8 cellular contexts compared by ENCODE assay signal in genomic region chr19:40778865-40779284, GRCh38. TPM values are rescaled to one million over a fixed set of nuclear protein-coding genes. Genes with fewer than 3 reads are reported as not detected.
DNase-seq lines count a peak whose midpoint lies in the region; FAIRE-seq and TF ChIP-seq lines count a peak whose summit lies in the region.

No MANE protein-coding gene starts in this region.

- peak overlapping the region; percentile 95 to 99 (median 98) for H3K27ac Mint-ChIP-seq in CD8-positive, alpha-beta memory T cell

- H3K4me1 Mint-ChIP-seq in CD8-positive, alpha-beta memory T cell = peaks cover 35 to 46% (median 36%) of the 10 kb centered on the region in 3 donors

- H4K5ac ChIP-seq in H1 (ENCODE audit: insufficient read length, low read depth, low read length) = peak overlapping the region; percentile 48

- H3K27me3 Mint-ChIP-seq in CD8-positive, alpha-beta memory T cell = peaks cover 0 to 1% of the 10 kb centered on the region in 2 donors

- peaks cover 8% of the 10 kb centered on the region; the same call in 1 of the 2 replicates for H3K23me2 ChIP-seq in H1 (ENCODE audit: low read depth, low read length)

- POLR2A ChIA-PET in CD8-positive, alpha-beta memory T cell (lab: Charles Lee) = interaction anchor here (0.6 to 4.1 kb wide), 12 partner anchors 9 to 431 kb away, joined by 3 to 110 read pairs (median 7); partner anchors contain the start of genes ACTMAP, C19orf47, COQ8B and EGLN2
- POLR2A ChIA-PET in H1 (lab: Charles Lee; ENCODE audit: partially characterized antibody) = interaction anchor here (0.7 to 17.9 kb wide), 13 partner anchors 8 to 170 kb away, joined by 3 to 399 read pairs (median 9); partner anchors contain the start of genes ACTMAP, EGLN2, NUMBL and SNRPA

- H3K56ac ChIP-seq in H1 (replicated peaks; ENCODE audit: insufficient read length, low read depth, low read length) = no peak overlapping the region

- H2BK120ac ChIP-seq in H1 (replicated peaks; ENCODE audit: low read depth, low read length) = peak overlapping the region; percentile 25

- H4K20me1 ChIP-seq in H1 (replicated peaks in 1 of 2; ENCODE audit: control insufficient read depth in 1 of 2, insufficient read depth in 2 of 2, low read length in 2 of 2) (no peaks in the 10 kb centered on the region), osteoblast (ENCODE audit: insufficient read depth, low read length) (no peaks in the 10 kb centered on the region)

- H3K27me3 ChIP-seq in CD8-positive, alpha-beta memory T cell (ENCODE audit: insufficient read depth, low read length, poor library complexity, severe bottlenecking) = no peaks in the 10 kb centered on the region
- H3K27me3 ChIP-seq in H1 (replicated peaks in 1 of 4; ENCODE audit: control insufficient read depth in 3 of 4, extremely low read depth in 1 of 4, insufficient read depth in 3 of 4, low read length in 3 of 4) (no peaks in the 10 kb centered on the region), osteoblast (ENCODE audit: insufficient read depth, low read length) (no peaks in the 10 kb centered on the region)

- no peak overlapping the region for H2AK5ac ChIP-seq in H1 (ENCODE audit: low read depth, low read length)

- TF ChIP-seq CTCF in H1 (IDR thresholded peaks at IDR 0.05; ENCODE audit: control extremely low read depth in 1 of 3, insufficient read depth in 1 of 3, low read depth in 1 of 3, low read length in 3 of 3) = no peak
- no peak for TF ChIP-seq CTCF in osteoblast (IDR thresholded peaks at IDR 0.05; ENCODE audit: extremely low read depth, low read depth, low read length)

- H4K91ac ChIP-seq in H1 (replicated peaks; ENCODE audit: insufficient read length, low read length) = no peak overlapping the region

- no peak for TF ChIP-seq RAD21 in H1 (IDR thresholded peaks at IDR 0.05 in 1 of 2, conservative IDR thresholded peaks at IDR 0.05 in 1 of 2; ENCODE audit: low read depth in 2 of 2, low read length in 2 of 2)

- H3K4me2 ChIP-seq in H1 (ENCODE audit: insufficient read depth in 1 of 2, low read depth in 2 of 2, low read length in 2 of 2) (peak overlapping the region; percentile 66 to 94), osteoblast (ENCODE audit: insufficient read depth, low read length) (peak overlapping the region; percentile 71)

- H3K23ac ChIP-seq in H1 (ENCODE audit: insufficient read length) = no peak overlapping the region

- H3K9me3 ChIP-seq in CD8-positive, alpha-beta memory T cell (ENCODE audit: low read length) = no peaks in the 10 kb centered on the region
- no peaks in the 10 kb centered on the region for H3K9me3 ChIP-seq in H1 (ENCODE audit: insufficient read depth in 2 of 2, low read depth in 1 of 2, low read length in 1 of 2)
- H3K9me3 ChIP-seq in osteoblast (ENCODE audit: low read depth, low read length) = no peaks in the 10 kb centered on the region

- no peak for DNase-seq in CD8-positive, alpha-beta memory T cell
- DNase-seq in OCI-M1 (lab: John Stamatoyannopoulos, UW) = peak; percentile 77
- DNase-seq in H1 (ENCODE audit: low read depth in 1 of 2, low spot score in 2 of 2) = no peak
- DNase-seq in osteoblast (ENCODE audit: insufficient read length, low spot score, missing footprints) = peak; percentile 78
- no peak for DNase-seq in AG08395 (ENCODE audit: low spot score)
- no peak for DNase-seq in T1000 (lab: John Stamatoyannopoulos, UW)
- DNase-seq in DMS 273 treated with DMSO at 0.1 percent for 48 hours (lab: John Stamatoyannopoulos, UW) = no peak
- no peak for DNase-seq in DMS114 treated with DMSO at 0.1 percent for 48 hours (lab: John Stamatoyannopoulos, UW; ENCODE audit: unreplicated experiment)

- H4K8ac ChIP-seq in H1 (ENCODE audit: extremely low read depth, insufficient read depth, low read length) = no peak overlapping the region

- TF ChIP-seq POLR2A in H1 (IDR thresholded peaks at IDR 0.05; ENCODE audit: control extremely low read depth in 1 of 2, low read depth in 2 of 2, low read length in 2 of 2) = no peak

- FAIRE-seq in H1 (lab: Jason Lieb, UNC) = no peak

- no peak for TF ChIP-seq EP300 in H1 (IDR thresholded peaks at IDR 0.05; ENCODE audit: borderline replicate concordance in 1 of 2, low read depth in 2 of 2, low read length in 2 of 2)

- peak overlapping the region; percentile 95 for H3K27ac ChIP-seq in CD8-positive, alpha-beta memory T cell (ENCODE audit: low read depth, low read length)
- H3K27ac ChIP-seq in H1 (ENCODE audit: low read depth, low read length) (peak overlapping the region; percentile 43; the same call in 1 of the 2 replicates), osteoblast (ENCODE audit: low read depth, low read length) (peak overlapping the region; percentile 88)

- H2BK5ac ChIP-seq in H1 (ENCODE audit: low read depth, low read length) = peak overlapping the region; percentile 71

- H3K4me3 ChIP-seq in CD8-positive, alpha-beta memory T cell (ENCODE audit: low read length) = peak overlapping the region; percentile 98
- H3K4me3 ChIP-seq in H1 (ENCODE audit: extremely low read depth in 1 of 4, insufficient read depth in 2 of 4, low read depth in 3 of 4, low read length in 4 of 4) = peak overlapping the region; percentile 62 to 88 (median 79)
- peak overlapping the region; percentile 77 for H3K4me3 ChIP-seq in osteoblast (ENCODE audit: insufficient read depth, low read length)

- peak overlapping the region; percentile 53; the same call in 1 of the 2 replicates for H2BK12ac ChIP-seq in H1 (ENCODE audit: low read depth, low read length)

- H3K4me3 Mint-ChIP-seq in CD8-positive, alpha-beta memory T cell = peak overlapping the region; percentile 88 to 98 (median 92)

- peaks cover 0 to 40% (median 5%) of the 10 kb centered on the region in 3 donors for H3K36me3 Mint-ChIP-seq in CD8-positive, alpha-beta memory T cell

- no peaks in the 10 kb centered on the region for H3K79me2 ChIP-seq in H1 (ENCODE audit: control insufficient read depth in 1 of 2, insufficient read depth in 2 of 2, low read length in 2 of 2)
- H3K79me2 ChIP-seq in osteoblast (ENCODE audit: insufficient read depth, low read length) = peaks cover 4% of the 10 kb centered on the region

- peak overlapping the region in 2 of 4 experiments; percentile 3 to 56; a peak in 4 of 7 replicates for H3K9ac ChIP-seq in H1 (replicated peaks in 1 of 4; ENCODE audit: extremely low read depth in 1 of 4, low read depth in 3 of 4, low read length in 3 of 4)

- H3K9me3 Mint-ChIP-seq in CD8-positive, alpha-beta memory T cell = no peaks in the 10 kb centered on the region

- CTCF ChIA-PET in CD8-positive, alpha-beta memory T cell (lab: Charles Lee) = interaction anchor here (1.1 to 3.9 kb wide), 13 partner anchors 9 to 175 kb away, joined by 4 to 38 read pairs (median 9); partner anchors contain the start of genes ACTMAP, EGLN2 and SNRPA
- CTCF ChIA-PET in H1 (lab: Charles Lee; ENCODE audit: partially characterized antibody) = interaction anchor here (0.9 to 3.9 kb wide), 4 partner anchors 18 to 57 kb away, joined by 5 to 29 read pairs (median 14); partner anchors contain the start of gene EGLN2

- H3K4me1 ChIP-seq in CD8-positive, alpha-beta memory T cell (ENCODE audit: insufficient read depth, low read length) = peaks cover 31% of the 10 kb centered on the region
- H3K4me1 ChIP-seq in H1 (replicated peaks in 1 of 4; ENCODE audit: control insufficient read depth in 3 of 4, insufficient read depth in 4 of 4, low read length in 3 of 4) (peaks cover 0 to 14% (median 6%) of the 10 kb centered on the region in 4 experiments; a peak in 6 of 7 replicates), osteoblast (ENCODE audit: insufficient read depth, low read length) (peaks cover 12% of the 10 kb centered on the region)

- H3K4ac ChIP-seq in H1 (replicated peaks; ENCODE audit: insufficient read length, low read depth, low read length) = no peak overlapping the region

- H2BK15ac ChIP-seq in H1 (ENCODE audit: low read length) = no peak overlapping the region; the same call in 1 of the 2 replicates

- peak overlapping the region; percentile 55; the same call in 1 of the 2 replicates for H3K18ac ChIP-seq in H1 (ENCODE audit: extremely low read depth, low read length)

- no peak overlapping the region for H3K14ac ChIP-seq in H1 (ENCODE audit: insufficient read length)

- no peak overlapping the region; the same call in 1 of the 2 replicates for H2BK20ac ChIP-seq in H1 (ENCODE audit: low read length)

- 6% methylated on average over 5 of the region's 5 CpGs; no CpG with 5 or more reads in 1 of the 2 experiments for WGBS in H1 (ENCODE audit: extremely low coverage in 1 of 2, insufficient coverage in 1 of 2, insufficient read length in 1 of 2, insufficient replicate concordance in 2 of 2, low coverage in 1 of 2, low lambda C conversion rate in 2 of 2, missing lambda C conversion rate in 1 of 2), 2 experiments

- no peaks in the 10 kb centered on the region for H3K36me3 ChIP-seq in CD8-positive, alpha-beta memory T cell (ENCODE audit: insufficient read depth, low read length)
- H3K36me3 ChIP-seq in H1 (ENCODE audit: control insufficient read depth in 2 of 4, insufficient read depth in 4 of 4, low read length in 3 of 4) (no peaks in the 10 kb centered on the region), osteoblast (ENCODE audit: insufficient read depth, low read length) (no peaks in the 10 kb centered on the region)

- no peak overlapping the region for H2AFZ ChIP-seq in H1 (ENCODE audit: low read length)
- H2AFZ ChIP-seq in osteoblast (ENCODE audit: low read length) = peak overlapping the region; percentile 18

- H3K79me1 ChIP-seq in H1 (ENCODE audit: low read depth, low read length) = no peaks in the 10 kb centered on the region

RNA-seq across cellular contexts. Expression of gene RAB4B, which starts 0.8 kb away (rescaled TPM):
- total RNA-seq in CD8-positive, alpha-beta memory T cell = 10 to 100 TPM; 24.2 to 27.2 TPM
- polyA plus RNA-seq in CD8-positive, alpha-beta memory T cell = 95.2 TPM
- 15.8 and 15.9 TPM in 2 replicates for total RNA-seq in H1 (2021; fragmentation: NEBNext Ultra II Directional; extraction: Animal tissue kit (Norgen Biotek cat#: 25700))
- polyA plus RNA-seq in H1 (2011; rRNA removed) = 28.6 and 42.1 TPM in 2 replicates
- polyA plus RNA-seq in H1 (2011; cell fraction: cytosol; rRNA removed) = 29.6 TPM
- polyA plus RNA-seq in H1 (2011; cell fraction: nucleus; rRNA removed) = 33.6 TPM
- 9.8 to 26.8 TPM (median 21.5 TPM) in 4 replicates for polyA plus RNA-seq in H1 (2012, experiment 1 of 2)
- polyA plus RNA-seq in H1 (2012, experiment 2 of 2) = 21.1 TPM
- polyA plus RNA-seq in H1 (2013, experiment 1 of 2) = 11.6 TPM
- 13.2 TPM for polyA plus RNA-seq in H1 (2013, experiment 2 of 2)
- polyA minus RNA-seq in H1 (2011; rRNA and poly(A)+ RNA removed) = 7.0 and 9.0 TPM in 2 replicates
- polyA minus RNA-seq in H1 (2011; cell fraction: cytosol; rRNA and poly(A)+ RNA removed) = 8.1 TPM
- 4.1 TPM for polyA minus RNA-seq in H1 (2011; cell fraction: nucleus; rRNA and poly(A)+ RNA removed)
- total RNA-seq in osteoblast = 8.0 and 13.8 TPM in 2 replicates

RNA-seq across cellular contexts. Expression of gene MIA, which starts 3.6 kb away (rescaled TPM):
- total RNA-seq in CD8-positive, alpha-beta memory T cell = 1 to 10 TPM in 1 of 2 experiments, under 1 TPM in 1; 0.89 to 1.1 TPM
- not detected for polyA plus RNA-seq in CD8-positive, alpha-beta memory T cell
- not detected in 2 replicates for total RNA-seq in H1 (2021; fragmentation: NEBNext Ultra II Directional; extraction: Animal tissue kit (Norgen Biotek cat#: 25700))
- not detected in 2 replicates for polyA plus RNA-seq in H1 (2011; rRNA removed)
- not detected for polyA plus RNA-seq in H1 (2011; cell fraction: cytosol; rRNA removed)
- 1.3 TPM for polyA plus RNA-seq in H1 (2011; cell fraction: nucleus; rRNA removed)
- polyA plus RNA-seq in H1 (2012, experiment 1 of 2) = 0.56 TPM in 1 of 4 replicates, not detected in the others
- not detected for polyA plus RNA-seq in H1 (2012, experiment 2 of 2)
- 0.26 TPM for polyA plus RNA-seq in H1 (2013, experiment 1 of 2)
- polyA plus RNA-seq in H1 (2013, experiment 2 of 2) = 0.11 TPM
- not detected in 2 replicates for polyA minus RNA-seq in H1 (2011; rRNA and poly(A)+ RNA removed)
- not detected for polyA minus RNA-seq in H1 (2011; cell fraction: cytosol; rRNA and poly(A)+ RNA removed)
- polyA minus RNA-seq in H1 (2011; cell fraction: nucleus; rRNA and poly(A)+ RNA removed) = not detected
- 0.72 TPM in 1 of 2 replicates, not detected in the other for total RNA-seq in osteoblast

RNA-seq across cellular contexts. Expression of gene EGLN2, which starts 20.1 kb away (rescaled TPM):
- total RNA-seq in CD8-positive, alpha-beta memory T cell = 100 to 1,000 TPM; 101 to 103 TPM
- polyA plus RNA-seq in CD8-positive, alpha-beta memory T cell = 174 TPM
- 101 and 103 TPM in 2 replicates for total RNA-seq in H1 (2021; fragmentation: NEBNext Ultra II Directional; extraction: Animal tissue kit (Norgen Biotek cat#: 25700))
- polyA plus RNA-seq in H1 (2011; rRNA removed) = 86.9 and 101 TPM in 2 replicates
- polyA plus RNA-seq in H1 (2011; cell fraction: cytosol; rRNA removed) = 92.3 TPM
- 115 TPM for polyA plus RNA-seq in H1 (2011; cell fraction: nucleus; rRNA removed)
- polyA plus RNA-seq in H1 (2012, experiment 1 of 2) = 67.8 to 136 TPM (median 115 TPM) in 4 replicates
- 88.1 TPM for polyA plus RNA-seq in H1 (2012, experiment 2 of 2)
- polyA plus RNA-seq in H1 (2013, experiment 1 of 2) = 71.6 TPM
- 70.0 TPM for polyA plus RNA-seq in H1 (2013, experiment 2 of 2)
- polyA minus RNA-seq in H1 (2011; rRNA and poly(A)+ RNA removed) = 53.1 and 75.3 TPM in 2 replicates
- polyA minus RNA-seq in H1 (2011; cell fraction: cytosol; rRNA and poly(A)+ RNA removed) = 54.2 TPM
- polyA minus RNA-seq in H1 (2011; cell fraction: nucleus; rRNA and poly(A)+ RNA removed) = 66.5 TPM
- total RNA-seq in osteoblast = 69.8 and 75.1 TPM in 2 replicates

RNA-seq across cellular contexts. Expression of gene SNRPA, which starts 27.9 kb away (rescaled TPM):
- total RNA-seq in CD8-positive, alpha-beta memory T cell = 100 to 1,000 TPM; 202 TPM
- polyA plus RNA-seq in CD8-positive, alpha-beta memory T cell = 89.5 TPM
- total RNA-seq in H1 (2021; fragmentation: NEBNext Ultra II Directional; extraction: Animal tissue kit (Norgen Biotek cat#: 25700)) = 201 and 220 TPM in 2 replicates
- polyA plus RNA-seq in H1 (2011; rRNA removed) = 202 and 283 TPM in 2 replicates
- polyA plus RNA-seq in H1 (2011; cell fraction: cytosol; rRNA removed) = 244 TPM
- 580 TPM for polyA plus RNA-seq in H1 (2011; cell fraction: nucleus; rRNA removed)
- 183 to 289 TPM (median 274 TPM) in 4 replicates for polyA plus RNA-seq in H1 (2012, experiment 1 of 2)
- polyA plus RNA-seq in H1 (2012, experiment 2 of 2) = 187 TPM
- 254 TPM for polyA plus RNA-seq in H1 (2013, experiment 1 of 2)
- 247 TPM for polyA plus RNA-seq in H1 (2013, experiment 2 of 2)
- 310 and 364 TPM in 2 replicates for polyA minus RNA-seq in H1 (2011; rRNA and poly(A)+ RNA removed)
- polyA minus RNA-seq in H1 (2011; cell fraction: cytosol; rRNA and poly(A)+ RNA removed) = 247 TPM
- polyA minus RNA-seq in H1 (2011; cell fraction: nucleus; rRNA and poly(A)+ RNA removed) = 135 TPM
- total RNA-seq in osteoblast = 20.6 and 32.1 TPM in 2 replicates

RNA-seq across cellular contexts. Expression of gene ACTMAP, which starts 28.6 kb away (rescaled TPM):
- 10 to 100 TPM; 10.3 to 10.6 TPM for total RNA-seq in CD8-positive, alpha-beta memory T cell
- polyA plus RNA-seq in CD8-positive, alpha-beta memory T cell = 2.9 TPM
- 24.8 and 26.5 TPM in 2 replicates for total RNA-seq in H1 (2021; fragmentation: NEBNext Ultra II Directional; extraction: Animal tissue kit (Norgen Biotek cat#: 25700))
- polyA plus RNA-seq in H1 (2011; rRNA removed) = 24.1 and 30.3 TPM in 2 replicates
- 15.6 TPM for polyA plus RNA-seq in H1 (2011; cell fraction: cytosol; rRNA removed)
- 50.3 TPM for polyA plus RNA-seq in H1 (2011; cell fraction: nucleus; rRNA removed)
- polyA plus RNA-seq in H1 (2012, experiment 1 of 2) = 25.7 to 38.2 TPM (median 32.4 TPM) in 4 replicates
- polyA plus RNA-seq in H1 (2012, experiment 2 of 2) = 21.4 TPM
- 16.8 TPM for polyA plus RNA-seq in H1 (2013, experiment 1 of 2)
- 15.6 TPM for polyA plus RNA-seq in H1 (2013, experiment 2 of 2)
- 10.9 and 13.6 TPM in 2 replicates for polyA minus RNA-seq in H1 (2011; rRNA and poly(A)+ RNA removed)
- 18.9 TPM for polyA minus RNA-seq in H1 (2011; cell fraction: cytosol; rRNA and poly(A)+ RNA removed)
- 10.9 TPM for polyA minus RNA-seq in H1 (2011; cell fraction: nucleus; rRNA and poly(A)+ RNA removed)
- 1.1 and 1.5 TPM in 2 replicates for total RNA-seq in osteoblast

Comparison
In these comparisons a context has a peak if more than half of its experiments do, and no peak if none do; other contexts are left out.
1. DNase-seq: peak in OCI-M1 (single experiment) and osteoblast (single experiment); none in CD8-positive, alpha-beta memory T cell (0 of 5), H1 (0 of 2), AG08395 (single experiment), T1000 (single experiment), DMS 273 treated with DMSO at 0.1 percent for 48 hours (single experiment) and DMS114 treated with DMSO at 0.1 percent for 48 hours (single experiment).
2. H3K27ac ChIP-seq: peak in every context shown above with its lines; median percentile 95 in CD8-positive, alpha-beta memory T cell; 88 in osteoblast; 43 in H1.
3. Peak in every context shown above with its lines, with median percentiles within 50 percentile points of each other: H3K4me3 ChIP-seq.